ENCODE assay signal across 1 cellular context in the genomic region with DNA sequence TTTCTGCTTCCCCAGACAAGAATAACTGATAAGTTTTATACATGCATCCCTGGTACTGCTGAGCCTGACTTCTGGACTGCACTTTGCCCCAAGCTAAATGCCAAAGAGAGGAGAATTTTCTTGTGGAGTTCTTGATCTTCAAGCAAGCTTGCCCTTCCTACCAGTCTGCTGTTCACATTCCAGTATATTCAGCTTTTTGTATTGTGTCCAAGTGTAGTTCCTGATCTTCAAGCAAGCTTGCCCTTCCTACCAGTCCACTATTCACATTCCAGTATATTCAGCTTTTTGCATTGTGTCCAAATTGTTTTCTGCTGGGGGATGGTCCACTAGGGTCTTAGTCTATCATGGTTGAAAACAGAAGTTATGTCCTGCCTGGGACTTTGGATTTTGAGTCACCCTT.
A peak's percentile ranks its signal among the peaks of the same experiment; 100 is the strongest.
TF ChIP-seq lines count a peak whose summit lies in the region.

No MANE protein-coding gene starts in this region.

TF ChIP-seq in K562, 482 proteins besides CTCF, POLR2A, EP300 and RAD21 (continued from another document):
- TF ChIP-seq, protein P1, sequence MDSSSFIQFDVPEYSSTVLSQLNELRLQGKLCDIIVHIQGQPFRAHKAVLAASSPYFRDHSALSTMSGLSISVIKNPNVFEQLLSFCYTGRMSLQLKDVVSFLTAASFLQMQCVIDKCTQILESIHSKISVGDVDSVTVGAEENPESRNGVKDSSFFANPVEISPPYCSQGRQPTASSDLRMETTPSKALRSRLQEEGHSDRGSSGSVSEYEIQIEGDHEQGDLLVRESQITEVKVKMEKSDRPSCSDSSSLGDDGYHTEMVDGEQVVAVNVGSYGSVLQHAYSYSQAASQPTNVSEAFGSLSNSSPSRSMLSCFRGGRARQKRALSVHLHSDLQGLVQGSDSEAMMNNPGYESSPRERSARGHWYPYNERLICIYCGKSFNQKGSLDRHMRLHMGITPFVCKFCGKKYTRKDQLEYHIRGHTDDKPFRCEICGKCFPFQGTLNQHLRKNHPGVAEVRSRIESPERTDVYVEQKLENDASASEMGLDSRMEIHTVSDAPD (CRISPR knock-in tag; IDR thresholded peaks at IDR 0.05), result no peak
- no peak for TF ChIP-seq SUPT5H (IDR thresholded peaks at IDR 0.05)
- no peak for TF ChIP-seq XRCC3 (IDR thresholded peaks at IDR 0.05)
- TF ChIP-seq, protein P2, sequence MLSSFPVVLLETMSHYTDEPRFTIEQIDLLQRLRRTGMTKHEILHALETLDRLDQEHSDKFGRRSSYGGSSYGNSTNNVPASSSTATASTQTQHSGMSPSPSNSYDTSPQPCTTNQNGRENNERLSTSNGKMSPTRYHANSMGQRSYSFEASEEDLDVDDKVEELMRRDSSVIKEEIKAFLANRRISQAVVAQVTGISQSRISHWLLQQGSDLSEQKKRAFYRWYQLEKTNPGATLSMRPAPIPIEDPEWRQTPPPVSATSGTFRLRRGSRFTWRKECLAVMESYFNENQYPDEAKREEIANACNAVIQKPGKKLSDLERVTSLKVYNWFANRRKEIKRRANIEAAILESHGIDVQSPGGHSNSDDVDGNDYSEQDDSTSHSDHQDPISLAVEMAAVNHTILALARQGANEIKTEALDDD (IDR thresholded peaks at IDR 0.05), result peak; percentile 28; the same call in 1 of the 2 replicates
- TF ChIP-seq TEAD1 (CRISPR knock-in tag; IDR thresholded peaks at IDR 0.05), result 0 out of 4 replicates have a peak, but pooled peaks of 1 of the 2 experiments have one; percentile 8
- TF ChIP-seq, protein P3, sequence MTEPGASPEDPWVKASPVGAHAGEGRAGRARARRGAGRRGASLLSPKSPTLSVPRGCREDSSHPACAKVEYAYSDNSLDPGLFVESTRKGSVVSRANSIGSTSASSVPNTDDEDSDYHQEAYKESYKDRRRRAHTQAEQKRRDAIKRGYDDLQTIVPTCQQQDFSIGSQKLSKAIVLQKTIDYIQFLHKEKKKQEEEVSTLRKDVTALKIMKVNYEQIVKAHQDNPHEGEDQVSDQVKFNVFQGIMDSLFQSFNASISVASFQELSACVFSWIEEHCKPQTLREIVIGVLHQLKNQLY (CRISPR knock-in tag; conservative IDR thresholded peaks at IDR 0.05), result no peak
- TF ChIP-seq PHF21A (IDR thresholded peaks at IDR 0.05; ENCODE audit: borderline replicate concordance, low read depth), result no peak
- no peak for TF ChIP-seq TBP (optimal IDR thresholded peaks at IDR 0.05; ENCODE audit: low read depth, low read length)
- no peak for TF ChIP-seq SIX5 (IDR thresholded peaks at IDR 0.05; ENCODE audit: borderline replicate concordance in 1 of 2, insufficient read depth in 1 of 2, low read depth in 1 of 2, low read length in 2 of 2)
- TF ChIP-seq, protein P4, sequence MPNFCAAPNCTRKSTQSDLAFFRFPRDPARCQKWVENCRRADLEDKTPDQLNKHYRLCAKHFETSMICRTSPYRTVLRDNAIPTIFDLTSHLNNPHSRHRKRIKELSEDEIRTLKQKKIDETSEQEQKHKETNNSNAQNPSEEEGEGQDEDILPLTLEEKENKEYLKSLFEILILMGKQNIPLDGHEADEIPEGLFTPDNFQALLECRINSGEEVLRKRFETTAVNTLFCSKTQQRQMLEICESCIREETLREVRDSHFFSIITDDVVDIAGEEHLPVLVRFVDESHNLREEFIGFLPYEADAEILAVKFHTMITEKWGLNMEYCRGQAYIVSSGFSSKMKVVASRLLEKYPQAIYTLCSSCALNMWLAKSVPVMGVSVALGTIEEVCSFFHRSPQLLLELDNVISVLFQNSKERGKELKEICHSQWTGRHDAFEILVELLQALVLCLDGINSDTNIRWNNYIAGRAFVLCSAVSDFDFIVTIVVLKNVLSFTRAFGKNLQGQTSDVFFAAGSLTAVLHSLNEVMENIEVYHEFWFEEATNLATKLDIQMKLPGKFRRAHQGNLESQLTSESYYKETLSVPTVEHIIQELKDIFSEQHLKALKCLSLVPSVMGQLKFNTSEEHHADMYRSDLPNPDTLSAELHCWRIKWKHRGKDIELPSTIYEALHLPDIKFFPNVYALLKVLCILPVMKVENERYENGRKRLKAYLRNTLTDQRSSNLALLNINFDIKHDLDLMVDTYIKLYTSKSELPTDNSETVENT (CRISPR knock-in tag; IDR thresholded peaks at IDR 0.05), result no peak
- no peak for TF ChIP-seq TAF1 (IDR thresholded peaks at IDR 0.05; ENCODE audit: control insufficient read depth, extremely low read depth, insufficient read depth, low read length, severe bottlenecking)
- no peak for TF ChIP-seq NCOA6 (IDR thresholded peaks at IDR 0.05)
- no peak for TF ChIP-seq ZNF668 (CRISPR knock-in tag; IDR thresholded peaks at IDR 0.05)
- TF ChIP-seq NFYB (IDR thresholded peaks at IDR 0.05; ENCODE audit: extremely low read depth, insufficient read length), result no peak
- TF ChIP-seq HEY1 (CRISPR knock-in tag; IDR thresholded peaks at IDR 0.05; ENCODE audit: borderline replicate concordance), result 0 out of 2 replicates have a peak, but pooled peaks have one; percentile 22
- TF ChIP-seq CREM (IDR thresholded peaks at IDR 0.05; ENCODE audit: low read depth), result no peak
- TF ChIP-seq ZNF57 (CRISPR knock-in tag; IDR thresholded peaks at IDR 0.05), result no peak
- TF ChIP-seq LCOR (CRISPR knock-in tag; IDR thresholded peaks at IDR 0.05), result no peak
- TF ChIP-seq ETS2 (tag; IDR thresholded peaks at IDR 0.05; ENCODE audit: borderline replicate concordance, poor library complexity, severe bottlenecking), result no peak
- TF ChIP-seq CBX1 (IDR thresholded peaks at IDR 0.05; ENCODE audit: low read depth), result no peak
- TF ChIP-seq ZNF311 (CRISPR knock-in tag; IDR thresholded peaks at IDR 0.05), result no peak
- no peak for TF ChIP-seq RFX7 (CRISPR knock-in tag; IDR thresholded peaks at IDR 0.05)
- no peak for TF ChIP-seq JUNB (CRISPR knock-in tag; conservative IDR thresholded peaks at IDR 0.05)
- TF ChIP-seq, protein P5, sequence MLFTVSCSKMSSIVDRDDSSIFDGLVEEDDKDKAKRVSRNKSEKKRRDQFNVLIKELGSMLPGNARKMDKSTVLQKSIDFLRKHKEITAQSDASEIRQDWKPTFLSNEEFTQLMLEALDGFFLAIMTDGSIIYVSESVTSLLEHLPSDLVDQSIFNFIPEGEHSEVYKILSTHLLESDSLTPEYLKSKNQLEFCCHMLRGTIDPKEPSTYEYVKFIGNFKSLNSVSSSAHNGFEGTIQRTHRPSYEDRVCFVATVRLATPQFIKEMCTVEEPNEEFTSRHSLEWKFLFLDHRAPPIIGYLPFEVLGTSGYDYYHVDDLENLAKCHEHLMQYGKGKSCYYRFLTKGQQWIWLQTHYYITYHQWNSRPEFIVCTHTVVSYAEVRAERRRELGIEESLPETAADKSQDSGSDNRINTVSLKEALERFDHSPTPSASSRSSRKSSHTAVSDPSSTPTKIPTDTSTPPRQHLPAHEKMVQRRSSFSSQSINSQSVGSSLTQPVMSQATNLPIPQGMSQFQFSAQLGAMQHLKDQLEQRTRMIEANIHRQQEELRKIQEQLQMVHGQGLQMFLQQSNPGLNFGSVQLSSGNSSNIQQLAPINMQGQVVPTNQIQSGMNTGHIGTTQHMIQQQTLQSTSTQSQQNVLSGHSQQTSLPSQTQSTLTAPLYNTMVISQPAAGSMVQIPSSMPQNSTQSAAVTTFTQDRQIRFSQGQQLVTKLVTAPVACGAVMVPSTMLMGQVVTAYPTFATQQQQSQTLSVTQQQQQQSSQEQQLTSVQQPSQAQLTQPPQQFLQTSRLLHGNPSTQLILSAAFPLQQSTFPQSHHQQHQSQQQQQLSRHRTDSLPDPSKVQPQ (CRISPR knock-in tag; IDR thresholded peaks at IDR 0.05; ENCODE audit: borderline replicate concordance), result no peak
- TF ChIP-seq NFIC (IDR thresholded peaks at IDR 0.05), result no peak
- no peak for TF ChIP-seq LARP7 (IDR thresholded peaks at IDR 0.05)
- peak; percentile 35; the same call in 1 of the 2 replicates for TF ChIP-seq ELF1 (tag; IDR thresholded peaks at IDR 0.05)
- no peak for TF ChIP-seq PHB2 (IDR thresholded peaks at IDR 0.05; ENCODE audit: low read depth)
- TF ChIP-seq CC2D1A (IDR thresholded peaks at IDR 0.05), result no peak
- TF ChIP-seq ETV5 (CRISPR knock-in tag; IDR thresholded peaks at IDR 0.05; ENCODE audit: low read depth), result no peak; the same call in 1 of the 2 replicates
- TF ChIP-seq SRSF3 (IDR thresholded peaks at IDR 0.05; ENCODE audit: insufficient read depth, low read length), result no peak
- TF ChIP-seq, protein P6, sequence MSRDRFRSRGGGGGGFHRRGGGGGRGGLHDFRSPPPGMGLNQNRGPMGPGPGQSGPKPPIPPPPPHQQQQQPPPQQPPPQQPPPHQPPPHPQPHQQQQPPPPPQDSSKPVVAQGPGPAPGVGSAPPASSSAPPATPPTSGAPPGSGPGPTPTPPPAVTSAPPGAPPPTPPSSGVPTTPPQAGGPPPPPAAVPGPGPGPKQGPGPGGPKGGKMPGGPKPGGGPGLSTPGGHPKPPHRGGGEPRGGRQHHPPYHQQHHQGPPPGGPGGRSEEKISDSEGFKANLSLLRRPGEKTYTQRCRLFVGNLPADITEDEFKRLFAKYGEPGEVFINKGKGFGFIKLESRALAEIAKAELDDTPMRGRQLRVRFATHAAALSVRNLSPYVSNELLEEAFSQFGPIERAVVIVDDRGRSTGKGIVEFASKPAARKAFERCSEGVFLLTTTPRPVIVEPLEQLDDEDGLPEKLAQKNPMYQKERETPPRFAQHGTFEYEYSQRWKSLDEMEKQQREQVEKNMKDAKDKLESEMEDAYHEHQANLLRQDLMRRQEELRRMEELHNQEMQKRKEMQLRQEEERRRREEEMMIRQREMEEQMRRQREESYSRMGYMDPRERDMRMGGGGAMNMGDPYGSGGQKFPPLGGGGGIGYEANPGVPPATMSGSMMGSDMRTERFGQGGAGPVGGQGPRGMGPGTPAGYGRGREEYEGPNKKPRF (IDR thresholded peaks at IDR 0.05; ENCODE audit: low read depth, low read length), result no peak
- no peak for TF ChIP-seq JUN (IDR thresholded peaks at IDR 0.05; ENCODE audit: borderline replicate concordance, low read depth, low read length)
- no peak for TF ChIP-seq JUN (CRISPR knock-in tag; IDR thresholded peaks at IDR 0.05; ENCODE audit: borderline replicate concordance)
- TF ChIP-seq, protein P7, sequence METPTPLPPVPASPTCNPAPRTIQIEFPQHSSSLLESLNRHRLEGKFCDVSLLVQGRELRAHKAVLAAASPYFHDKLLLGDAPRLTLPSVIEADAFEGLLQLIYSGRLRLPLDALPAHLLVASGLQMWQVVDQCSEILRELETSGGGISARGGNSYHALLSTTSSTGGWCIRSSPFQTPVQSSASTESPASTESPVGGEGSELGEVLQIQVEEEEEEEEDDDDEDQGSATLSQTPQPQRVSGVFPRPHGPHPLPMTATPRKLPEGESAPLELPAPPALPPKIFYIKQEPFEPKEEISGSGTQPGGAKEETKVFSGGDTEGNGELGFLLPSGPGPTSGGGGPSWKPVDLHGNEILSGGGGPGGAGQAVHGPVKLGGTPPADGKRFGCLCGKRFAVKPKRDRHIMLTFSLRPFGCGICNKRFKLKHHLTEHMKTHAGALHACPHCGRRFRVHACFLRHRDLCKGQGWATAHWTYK (CRISPR knock-in tag; IDR thresholded peaks at IDR 0.05), result no peak
- no peak for TF ChIP-seq ARID2 (IDR thresholded peaks at IDR 0.05)
- no peak for TF ChIP-seq U2AF1 (optimal IDR thresholded peaks at IDR 0.05; ENCODE audit: low read depth, low read length)
- TF ChIP-seq, protein P8, sequence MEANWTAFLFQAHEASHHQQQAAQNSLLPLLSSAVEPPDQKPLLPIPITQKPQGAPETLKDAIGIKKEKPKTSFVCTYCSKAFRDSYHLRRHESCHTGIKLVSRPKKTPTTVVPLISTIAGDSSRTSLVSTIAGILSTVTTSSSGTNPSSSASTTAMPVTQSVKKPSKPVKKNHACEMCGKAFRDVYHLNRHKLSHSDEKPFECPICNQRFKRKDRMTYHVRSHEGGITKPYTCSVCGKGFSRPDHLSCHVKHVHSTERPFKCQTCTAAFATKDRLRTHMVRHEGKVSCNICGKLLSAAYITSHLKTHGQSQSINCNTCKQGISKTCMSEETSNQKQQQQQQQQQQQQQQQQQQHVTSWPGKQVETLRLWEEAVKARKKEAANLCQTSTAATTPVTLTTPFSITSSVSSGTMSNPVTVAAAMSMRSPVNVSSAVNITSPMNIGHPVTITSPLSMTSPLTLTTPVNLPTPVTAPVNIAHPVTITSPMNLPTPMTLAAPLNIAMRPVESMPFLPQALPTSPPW (CRISPR knock-in tag; IDR thresholded peaks at IDR 0.05), result no peak
